Comparison of ENCODE assay signal across 1 cellular context in genomic region chr1:228104526-228105251, GRCh38.
TF ChIP-seq lines count a peak whose summit lies in the region.

No MANE protein-coding gene starts in this region.

TF ChIP-seq in WTC11, 78 proteins besides CTCF, POLR2A, EP300 and RAD21 (continued from another document):
- TF ChIP-seq OVOL2 (CRISPR knock-in tag; IDR thresholded peaks at IDR 0.05; ENCODE audit: borderline replicate concordance) = no peak
- no peak for TF ChIP-seq NFE2L1 (CRISPR knock-in tag; IDR thresholded peaks at IDR 0.05)
- TF ChIP-seq MXD4 (CRISPR knock-in tag; IDR thresholded peaks at IDR 0.05; ENCODE audit: borderline replicate concordance) = no peak
- TF ChIP-seq FOXP1 (CRISPR knock-in tag; IDR thresholded peaks at IDR 0.05; ENCODE audit: borderline replicate concordance) = no peak
- TF ChIP-seq CREM (CRISPR knock-in tag; IDR thresholded peaks at IDR 0.05) = no peak
- TF ChIP-seq RELA (CRISPR knock-in tag; IDR thresholded peaks at IDR 0.05; ENCODE audit: borderline replicate concordance) = no peak
- no peak for TF ChIP-seq MLX (CRISPR knock-in tag; IDR thresholded peaks at IDR 0.05)
- no peak for TF ChIP-seq E2F4 (CRISPR knock-in tag; IDR thresholded peaks at IDR 0.05; ENCODE audit: borderline replicate concordance, low read depth)
- no peak for TF ChIP-seq ATF6 (CRISPR knock-in tag; IDR thresholded peaks at IDR 0.05)
- no peak for TF ChIP-seq AFF4 (CRISPR knock-in tag; IDR thresholded peaks at IDR 0.05; ENCODE audit: borderline replicate concordance)
- no peak for TF ChIP-seq E2F5 (CRISPR knock-in tag; IDR thresholded peaks at IDR 0.05)
